18 cellular contexts compared by ENCODE assay signal in the genomic region with DNA sequence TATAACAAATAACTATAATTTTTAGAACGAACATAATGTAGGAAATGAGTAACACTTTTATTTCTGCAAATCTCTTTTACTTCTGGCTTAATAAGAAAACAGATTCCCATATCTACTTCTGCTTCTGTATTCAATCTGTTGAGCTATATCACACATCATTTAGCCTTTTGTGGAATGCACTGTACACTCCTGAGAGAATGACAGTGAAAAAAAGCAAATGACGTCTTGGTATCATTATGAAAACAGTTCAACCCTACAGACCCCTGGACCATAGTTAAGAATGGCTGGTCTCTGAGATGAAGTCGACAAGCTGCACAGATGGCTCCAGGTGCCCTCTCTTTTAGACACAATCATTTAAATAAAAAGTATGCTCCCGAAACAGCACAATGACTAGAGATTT.
A peak's percentile ranks its signal among the peaks of the same experiment; 100 is the strongest.
DNase-seq lines count a peak whose midpoint lies in the region; ATAC-seq, FAIRE-seq and TF ChIP-seq lines count a peak whose summit lies in the region.
"Had no signal": no experiment of that assay in that cellular context is flagged by ENCODE, and none has a peak within 500 bp of the region (broad histone marks: within the 10 kb centered on the region; RNA-seq: fewer than 3 reads in every experiment).

No MANE protein-coding gene starts in this region.

- FAIRE-seq in islet of Langerhans (lab: Jason Lieb, UNC) = peak; percentile 65
- FAIRE-seq: bronchial epithelial cell had no signal

- no peaks in the 10 kb centered on the region for H3K9me3 Mint-ChIP-seq in brain
- H3K9me3 Mint-ChIP-seq: activated CD4-positive, alpha-beta memory T cell treated with anti-CD3 and anti-CD28 coated beads for 36 hours; CD14-positive monocyte had no signal

- no peak for TF ChIP-seq CTCF in brain (conservative IDR thresholded peaks at IDR 0.05)
- TF ChIP-seq CTCF in stomach (IDR thresholded peaks at IDR 0.05) = no peak

- H3K36me3 ChIP-seq in SK-N-MC (ENCODE audit: insufficient read depth, low read length) = no peaks in the 10 kb centered on the region
- H3K36me3 ChIP-seq in stomach = no peaks in the 10 kb centered on the region

- no peak for DNase-seq in SK-N-MC (ENCODE audit: low read depth, low spot score)
- DNase-seq in stomach = no peak
- DNase-seq in NCI-H187 treated with DMSO at 0.1 percent for 48 hours (lab: John Stamatoyannopoulos, UW) = no peak
- no peak for DNase-seq in RPMI8226
- DNase-seq: activated CD4-positive, alpha-beta memory T cell treated with anti-CD3 and anti-CD28 coated beads for 36 hours; activated effector memory CD4-positive, alpha-beta T cell treated with anti-CD3 and anti-CD28 coated beads, Interleukin-2, amount 50 U/mL, for 16 hours; dorsolateral prefrontal cortex; GOT3; islet precursor cell; NCI-H446; occipital lobe had no signal

- peaks cover 9% of the 10 kb centered on the region for H3K36me3 Mint-ChIP-seq in brain
- H3K36me3 Mint-ChIP-seq: activated CD4-positive, alpha-beta memory T cell treated with anti-CD3 and anti-CD28 coated beads for 36 hours had no signal

- no peak overlapping the region for H3K9ac ChIP-seq in SK-N-MC (ENCODE audit: insufficient read length)

- peak overlapping the region; percentile 59 to 94 (median 69) for H3K27ac Mint-ChIP-seq in brain
- H3K27ac Mint-ChIP-seq: activated CD4-positive, alpha-beta memory T cell treated with anti-CD3 and anti-CD28 coated beads for 36 hours had no signal

- WGBS in stomach, 5 donors = 40 to 60% (median 49%) methylated on average over 4 of the region's 4 CpGs

- intact Hi-C loops in stomach (cut with DNase I; ENCODE audit: low total_unique reads) = no loop called here

- H3K27me3 ChIP-seq in stomach = no peaks in the 10 kb centered on the region
- H3K27me3 ChIP-seq: dorsolateral prefrontal cortex, foreskin keratinocyte had no signal

- H3K4me3 Mint-ChIP-seq in brain = peak overlapping the region in 3 of 5 experiments; percentile 3 to 31 (median 11)
- H3K4me3 Mint-ChIP-seq: activated CD4-positive, alpha-beta memory T cell treated with anti-CD3 and anti-CD28 coated beads for 36 hours; CD14-positive monocyte had no signal

- peaks cover 55% of the 10 kb centered on the region for H3K4me1 Mint-ChIP-seq in brain

- peaks cover 3% of the 10 kb centered on the region for H3K27me3 Mint-ChIP-seq in brain
- H3K27me3 Mint-ChIP-seq: activated CD4-positive, alpha-beta memory T cell treated with anti-CD3 and anti-CD28 coated beads for 36 hours had no signal

- ATAC-seq in GM18498 (IDR thresholded peaks at IDR 0.05; ENCODE audit: unreplicated experiment) (no peak), HG02610 (IDR thresholded peaks at IDR 0.05; ENCODE audit: unreplicated experiment) (no peak)
- ATAC-seq: foreskin keratinocyte had no signal

- H3K27ac ChIP-seq in SK-N-MC = peak overlapping the region; percentile 95; the same call in 1 of the 2 replicates
- H3K27ac ChIP-seq in stomach = peak overlapping the region in 3 of 5 donors; percentile 60 to 80 (median 74)
- H3K27ac ChIP-seq: foreskin keratinocyte had no signal

- no peak overlapping the region for H3K4me3 ChIP-seq in SK-N-MC
- H3K4me3 ChIP-seq in stomach = no peak overlapping the region

- H3K9me3 ChIP-seq in SK-N-MC (ENCODE audit: low read depth, low read length) (no peaks in the 10 kb centered on the region), stomach (no peaks in the 10 kb centered on the region)

- TF ChIP-seq POLR2A in stomach (IDR thresholded peaks at IDR 0.05) = no peak

- H3K4me1 ChIP-seq in stomach = peaks cover 24 to 57% (median 44%) of the 10 kb centered on the region in 4 donors
- H3K4me1 ChIP-seq: foreskin keratinocyte had no signal

- TF ChIP-seq EP300 in stomach (IDR thresholded peaks at IDR 0.05) = no peak
